ENCODE assay signal across 21 cellular contexts in genomic region chr7:47677664-47678063, GRCh38.
DNase-seq lines count a peak whose midpoint lies in the region; ATAC-seq, FAIRE-seq and TF ChIP-seq lines count a peak whose summit lies in the region.
"Had no signal": no experiment of that assay in that cellular context is flagged by ENCODE, and none has a peak within 500 bp of the region (broad histone marks: within the 10 kb centered on the region; RNA-seq: fewer than 3 reads in every experiment).

No MANE protein-coding gene starts in this region.

- H3K36me3 ChIP-seq in astrocyte (ENCODE audit: insufficient read depth, low read length) (no peaks in the 10 kb centered on the region), HepG2 (replicated peaks in 1 of 2; ENCODE audit: control insufficient read depth in 1 of 2, insufficient read depth in 2 of 2, low read length in 2 of 2) (no peaks in the 10 kb centered on the region)
- H3K36me3 ChIP-seq: adrenal gland, sigmoid colon had no signal

- H4K20me1 ChIP-seq in astrocyte (ENCODE audit: insufficient read depth, low read length) (no peaks in the 10 kb centered on the region), HepG2 (ENCODE audit: insufficient read depth, low read length) (no peaks in the 10 kb centered on the region)

- peaks cover 17% of the 10 kb centered on the region for H3K4me1 Mint-ChIP-seq in CD14-positive monocyte
- H3K4me1 Mint-ChIP-seq in astrocyte (ENCODE audit: low read depth, unreplicated experiment): peaks cover 17% of the 10 kb centered on the region
- H3K4me1 Mint-ChIP-seq: CD4-positive, alpha-beta memory T cell had no signal

- H3K36me3 Mint-ChIP-seq in CD14-positive monocyte: no peaks in the 10 kb centered on the region
- H3K36me3 Mint-ChIP-seq in astrocyte (ENCODE audit: low read depth, unreplicated experiment): no peaks in the 10 kb centered on the region
- H3K36me3 Mint-ChIP-seq: CD4-positive, alpha-beta memory T cell had no signal

- in situ Hi-C loops in HepG2 (cut with HindIII; ENCODE audit: extremely low pct_ligation_motif_present, low pct_unique_long_range_greater_than_20kb): no loop called here

- CTCF ChIA-PET in HepG2 (lab: Yijun Ruan, JAX; ENCODE audit: low intra/inter-chr PET ratio, low total read pairs): no interaction called here

- TF ChIP-seq RAD21 in HepG2 (CRISPR knock-in tag; IDR thresholded peaks at IDR 0.05): no peak

- DNase-seq in CD14-positive monocyte (ENCODE audit: low spot score) (no peak), M059J (ENCODE audit: low read depth) (peak; percentile 99), astrocyte (ENCODE audit: low read depth) (no peak), HepG2 (ENCODE audit: low spot score) (no peak), 8988T (no peak)
- DNase-seq: ACHN; adrenal gland; CD4-positive, alpha-beta memory T cell; effector CD8-positive, alpha-beta T cell; Kasumi-1; kidney; NCI-H1436 treated with DMSO at 0.1 percent for 48 hours; NCI-H2227 treated with DMSO at 0.1 percent for 48 hours; occipital lobe; SHP77 treated with DMSO at 0.1 percent for 48 hours; sigmoid colon had no signal

- 73% methylated on average over 1 of the region's 1 CpG for WGBS in HepG2 (ENCODE audit: low lambda C conversion rate)

- TF ChIP-seq POLR2A in HepG2 (IDR thresholded peaks at IDR 0.05; ENCODE audit: insufficient read depth in 1 of 2, low read depth in 2 of 2, low read length in 2 of 2): no peak

- H3K9ac ChIP-seq in astrocyte (ENCODE audit: low read length): no peak overlapping the region
- no peak overlapping the region for H3K9ac ChIP-seq in HepG2 (ENCODE audit: insufficient read depth, low read depth, low read length)

- H3K9me3 ChIP-seq in astrocyte (ENCODE audit: insufficient read depth, low read depth, low read length): peaks cover 5% of the 10 kb centered on the region
- H3K9me3 ChIP-seq in HepG2 (ENCODE audit: low read length): no peaks in the 10 kb centered on the region
- H3K9me3 ChIP-seq: adrenal gland, sigmoid colon had no signal

- TF ChIP-seq CTCF in CD14-positive monocyte (IDR thresholded peaks at IDR 0.05) (no peak), astrocyte (IDR thresholded peaks at IDR 0.05; ENCODE audit: insufficient read depth, low read depth, low read length) (no peak), HepG2 (CRISPR knock-in tag; IDR thresholded peaks at IDR 0.05) (no peak)

- no TSS peak for BruUV-seq in HepG2 (replicated peaks; lab: Mats Ljungman, UMichigan)

- H3K27me3 Mint-ChIP-seq in CD14-positive monocyte (ENCODE audit: low read depth in 3 of 3): peaks cover 0 to 1% (median 0%) of the 10 kb centered on the region in 3 donors
- H3K27me3 Mint-ChIP-seq in astrocyte (ENCODE audit: low read depth, unreplicated experiment): no peaks in the 10 kb centered on the region
- H3K27me3 Mint-ChIP-seq: CD4-positive, alpha-beta memory T cell had no signal

- H3K4me3 ChIP-seq in astrocyte (ENCODE audit: insufficient read depth, low read depth, low read length) (no peak overlapping the region), HepG2 (replicated peaks in 1 of 3; ENCODE audit: insufficient read depth in 1 of 3, low read depth in 2 of 3, low read length in 3 of 3) (no peak overlapping the region)
- H3K4me3 ChIP-seq: adrenal gland, hepatocyte, sigmoid colon had no signal

- FAIRE-seq in astrocyte (lab: Jason Lieb, UNC) (peak; percentile 13), HepG2 (lab: Jason Lieb, UNC) (no peak)
- FAIRE-seq: kidney had no signal

- no peak for TF ChIP-seq EP300 in HepG2 (IDR thresholded peaks at IDR 0.05; ENCODE audit: low read depth in 2 of 2, low read length in 2 of 2)
- TF ChIP-seq EP300 in HepG2 (CRISPR knock-in tag; IDR thresholded peaks at IDR 0.05; ENCODE audit: borderline replicate concordance): no peak

- H3K79me2 ChIP-seq in astrocyte (ENCODE audit: insufficient read depth, low read length): no peaks in the 10 kb centered on the region
- no peaks in the 10 kb centered on the region for H3K79me2 ChIP-seq in HepG2 (ENCODE audit: insufficient read depth, low read length)
- H3K79me2 ChIP-seq: hepatocyte had no signal

- H3K4me2 ChIP-seq in astrocyte (ENCODE audit: low read length) (no peak overlapping the region), HepG2 (ENCODE audit: low read depth, low read length) (no peak overlapping the region)
- H3K4me2 ChIP-seq: hepatocyte had no signal

- intact Hi-C loops in CD14-positive monocyte (cut with micrococcal nuclease) (no loop called here), HepG2 (cut with micrococcal nuclease; ENCODE audit: unreplicated experiment) (no loop called here)

- POLR2A ChIA-PET in HepG2 (lab: Yijun Ruan, JAX): no interaction called here

- ATAC-seq in HepG2: no peak
- ATAC-seq in GM21367 (IDR thresholded peaks at IDR 0.05; ENCODE audit: unreplicated experiment): no peak
- no peak for ATAC-seq in GM18511 (IDR thresholded peaks at IDR 0.05; ENCODE audit: unreplicated experiment)
- no peak for ATAC-seq in GM18517 (IDR thresholded peaks at IDR 0.05; ENCODE audit: unreplicated experiment)

- H3K27ac ChIP-seq in astrocyte (ENCODE audit: low read depth, low read length): no peak overlapping the region
- no peak overlapping the region for H3K27ac ChIP-seq in HepG2 (ENCODE audit: extremely low read length, insufficient read depth, low read length)
- H3K27ac ChIP-seq: hepatocyte had no signal

- no peak overlapping the region for H2AFZ ChIP-seq in astrocyte (ENCODE audit: low read depth, low read length)
- no peak overlapping the region for H2AFZ ChIP-seq in HepG2 (ENCODE audit: low read length)
- H2AFZ ChIP-seq: hepatocyte had no signal

- H3K4me3 Mint-ChIP-seq in CD14-positive monocyte (peak overlapping the region in 1 of 2 donors; percentile 37), astrocyte (ENCODE audit: unreplicated experiment) (no peak overlapping the region)
- H3K4me3 Mint-ChIP-seq: CD4-positive, alpha-beta memory T cell had no signal

- H3K4me1 ChIP-seq in astrocyte (ENCODE audit: insufficient read depth, low read length) (no peaks in the 10 kb centered on the region), HepG2 (ENCODE audit: insufficient read depth, low read length) (peaks cover 65% of the 10 kb centered on the region)
- H3K4me1 ChIP-seq: adrenal gland had no signal

- H3K27ac Mint-ChIP-seq in CD14-positive monocyte: peak overlapping the region; percentile 47 to 91 (median 83)
- peak overlapping the region; percentile 16 for H3K27ac Mint-ChIP-seq in astrocyte (ENCODE audit: unreplicated experiment)
- H3K27ac Mint-ChIP-seq: activated T-helper 2 cell treated with anti-CD3 and anti-CD28 coated beads, Interferon-gamma antibody, Interleukin-2, Interleukin-4, amounts not matched to agents 10 μg/mL and 5 μg/mL and 100 μg/mL, durations not matched to agents 14 hours and 24 hours and 36 hours; CD4-positive, alpha-beta memory T cell had no signal

- H3K9me3 Mint-ChIP-seq in CD14-positive monocyte (peaks cover 0 to 11% (median 8%) of the 10 kb centered on the region in 7 donors), astrocyte (ENCODE audit: unreplicated experiment) (no peaks in the 10 kb centered on the region)
- H3K9me3 Mint-ChIP-seq: activated T-helper 2 cell treated with anti-CD3 and anti-CD28 coated beads, Interferon-gamma antibody, Interleukin-2, Interleukin-4, amounts not matched to agents 10 μg/mL and 5 μg/mL and 100 μg/mL, durations not matched to agents 14 hours and 24 hours and 36 hours had no signal

- no peaks in the 10 kb centered on the region for H3K27me3 ChIP-seq in astrocyte (ENCODE audit: insufficient read depth, low read length)
- H3K27me3 ChIP-seq in HepG2 (ENCODE audit: control insufficient read depth in 1 of 2, insufficient read depth in 2 of 2, low read length in 2 of 2): no peaks in the 10 kb centered on the region
- H3K27me3 ChIP-seq: adrenal gland, hepatocyte, sigmoid colon had no signal

TF ChIP-seq in HepG2, 621 proteins besides CTCF, POLR2A, EP300 and RAD21 (continues in another document):
- TF ChIP-seq PPARG (CRISPR knock-in tag; conservative IDR thresholded peaks at IDR 0.05) (peak; percentile 55), SNAPC4 (CRISPR knock-in tag; IDR thresholded peaks at IDR 0.05) (no peak)
